Comparison of ENCODE assay signal across 8 cellular contexts in the genomic region with DNA sequence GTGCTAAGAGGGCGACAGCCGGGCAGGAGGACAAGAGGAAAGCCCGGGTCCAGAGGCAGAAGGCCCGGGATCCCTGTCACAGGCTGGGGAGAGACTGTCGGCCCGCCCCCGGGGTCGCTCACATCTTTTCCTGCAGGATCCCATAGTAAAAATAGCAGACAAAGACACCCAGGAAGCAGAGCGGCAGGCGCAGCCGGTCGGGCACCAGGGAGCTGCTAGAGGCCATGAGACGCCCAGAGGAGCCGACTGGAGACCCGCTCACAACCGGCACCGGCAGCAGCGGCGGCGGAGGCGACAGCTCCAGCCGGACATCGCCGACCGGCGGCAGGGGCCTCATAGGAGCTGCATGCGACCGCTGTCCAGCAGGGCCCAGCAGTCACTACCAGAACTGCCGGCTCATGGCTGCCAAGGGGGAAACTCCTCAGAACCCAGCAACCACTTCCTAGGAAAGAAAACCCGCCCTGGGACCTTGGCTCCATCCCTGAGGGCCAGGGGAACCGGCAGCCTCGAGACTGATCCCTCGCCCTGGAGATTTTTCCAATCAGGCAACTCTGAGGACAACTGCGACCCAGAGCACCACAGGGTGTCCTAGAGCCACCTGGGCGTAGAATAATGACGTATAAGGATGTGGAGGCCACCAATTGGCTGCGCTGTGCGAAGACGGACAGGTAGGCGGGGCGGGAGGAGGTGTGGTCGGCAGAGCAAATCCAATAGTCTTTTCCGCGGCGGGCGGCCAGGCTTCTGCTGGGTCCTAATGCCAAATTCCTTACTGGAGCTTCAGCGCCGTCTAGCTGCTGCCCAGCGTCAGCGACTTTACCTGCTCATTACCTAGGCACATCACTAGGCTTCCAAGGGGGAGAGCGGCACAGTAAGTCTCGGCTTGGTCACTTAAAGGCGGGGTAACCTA. TPM values are rescaled to one million over a fixed set of nuclear protein-coding genes. Genes with fewer than 3 reads are reported as not detected.
DNase-seq lines count a peak whose midpoint lies in the region; ATAC-seq, FAIRE-seq and TF ChIP-seq lines count a peak whose summit lies in the region.

A gene with protein sequence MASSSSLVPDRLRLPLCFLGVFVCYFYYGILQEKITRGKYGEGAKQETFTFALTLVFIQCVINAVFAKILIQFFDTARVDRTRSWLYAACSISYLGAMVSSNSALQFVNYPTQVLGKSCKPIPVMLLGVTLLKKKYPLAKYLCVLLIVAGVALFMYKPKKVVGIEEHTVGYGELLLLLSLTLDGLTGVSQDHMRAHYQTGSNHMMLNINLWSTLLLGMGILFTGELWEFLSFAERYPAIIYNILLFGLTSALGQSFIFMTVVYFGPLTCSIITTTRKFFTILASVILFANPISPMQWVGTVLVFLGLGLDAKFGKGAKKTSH (minus strand): TSS at position 357 of the 907 bp plus-strand sequence. CDS start 131 bp downstream, at position 226.

- POLR2A ChIA-PET in HepG2 (lab: Yijun Ruan, JAX) = interaction anchor here (0.6 to 2.7 kb wide), 17 partner anchors 9 to 293 kb away, joined by 3 to 46 read pairs (median 4); a partner anchor contains a TSS

- ATAC-seq in GM19328 (IDR thresholded peaks at IDR 0.05; ENCODE audit: unreplicated experiment) (peak; percentile 89), HG03521 (IDR thresholded peaks at IDR 0.05; ENCODE audit: unreplicated experiment) (peak; percentile 92), HepG2 (peak; percentile 93)

- peak within 1 kb of the TSS; percentile 18 for H2AFZ ChIP-seq in HepG2 (ENCODE audit: low read length)

- no TSS peak for BruUV-seq in HepG2 (replicated peaks; lab: Mats Ljungman, UMichigan)

- in situ Hi-C loops in HepG2 (cut with HindIII; ENCODE audit: extremely low pct_ligation_motif_present, low pct_unique_long_range_greater_than_20kb) = loop anchor here (5.0 to 10.0 kb wide), 2 partner anchors 273 to 289 kb away; a partner anchor contains a TSS

- intact Hi-C loops in dendritic cell treated with granulocyte-macrophage colony-stimulating factor and Interleukin-4, amounts not matched to agents 40 ng/mL and 50 ng/mL, for 4 days (cut with micrococcal nuclease) = loop anchor here (1.0 to 5.0 kb wide), 3 partner anchors 54 to 144 kb away; a partner anchor contains a TSS
- intact Hi-C loops in HepG2 (cut with micrococcal nuclease; ENCODE audit: unreplicated experiment) = loop anchor here (1.0 to 5.0 kb wide), 4 partner anchors 71 to 289 kb away; a partner anchor contains a TSS

- peaks cover 70% of the 10 kb centered on the region for H3K36me3 Mint-ChIP-seq in dendritic cell treated with granulocyte-macrophage colony-stimulating factor and Interleukin-4, amounts not matched to agents 40 ng/mL and 50 ng/mL, for 4 days (ENCODE audit: low read depth)

- H3K27ac Mint-ChIP-seq in dendritic cell treated with granulocyte-macrophage colony-stimulating factor and Interleukin-4, amounts not matched to agents 40 ng/mL and 50 ng/mL, for 4 days = peak within 1 kb of the TSS; percentile 98

- TF ChIP-seq EP300 in HepG2 (IDR thresholded peaks at IDR 0.05; ENCODE audit: low read depth in 2 of 2, low read length in 2 of 2) (peak; percentile 13 to 27; a peak in 3 of 4 replicates), HepG2 (CRISPR knock-in tag; IDR thresholded peaks at IDR 0.05; ENCODE audit: borderline replicate concordance) (peak; percentile 9; the same call in 1 of the 2 replicates)

- H3K4me3 Mint-ChIP-seq in dendritic cell treated with granulocyte-macrophage colony-stimulating factor and Interleukin-4, amounts not matched to agents 40 ng/mL and 50 ng/mL, for 4 days = peak within 1 kb of the TSS; percentile 91

- no peaks in the 10 kb centered on the region for H3K27me3 Mint-ChIP-seq in dendritic cell treated with granulocyte-macrophage colony-stimulating factor and Interleukin-4, amounts not matched to agents 40 ng/mL and 50 ng/mL, for 4 days

- H3K27ac ChIP-seq in C4-2B (peak within 1 kb of the TSS; percentile 87), HepG2 (ENCODE audit: extremely low read length, insufficient read depth, low read length) (peak within 1 kb of the TSS; percentile 93)

- H3K4me2 ChIP-seq in HepG2 (ENCODE audit: low read depth, low read length) = peak within 1 kb of the TSS; percentile 84

- 2% methylated on average over 32 of the region's 53 CpGs for WGBS in HepG2 (ENCODE audit: low lambda C conversion rate)

- H3K79me2 ChIP-seq in HepG2 (ENCODE audit: insufficient read depth, low read length) = peaks cover 21% of the 10 kb centered on the region

- 0 out of 2 replicates have a peak, but pooled peaks cover 3% of the 10 kb centered on the region for H4K20me1 ChIP-seq in HepG2 (ENCODE audit: insufficient read depth, low read length)

- H3K4me1 ChIP-seq in HepG2 (ENCODE audit: insufficient read depth, low read length) = peaks cover 54% of the 10 kb centered on the region

- peak; percentile 69 for TF ChIP-seq RAD21 in HepG2 (CRISPR knock-in tag; IDR thresholded peaks at IDR 0.05)

- no peaks in the 10 kb centered on the region; a peak in 1 of 5 replicates for H3K27me3 ChIP-seq in HepG2 (ENCODE audit: control insufficient read depth in 1 of 2, insufficient read depth in 2 of 2, low read length in 2 of 2)

- FAIRE-seq in HepG2 (lab: Jason Lieb, UNC) = peak; percentile 99

- no peaks in the 10 kb centered on the region for H3K9me3 ChIP-seq in HepG2 (ENCODE audit: low read length)

- CTCF ChIA-PET in HepG2 (lab: Yijun Ruan, JAX; ENCODE audit: low intra/inter-chr PET ratio, low total read pairs) = interaction anchor here (1.0 to 2.5 kb wide), 3 partner anchors 132 to 140 kb away, joined by 3 to 11 read pairs (median 6); a partner anchor contains a TSS

- H3K4me1 Mint-ChIP-seq in dendritic cell treated with granulocyte-macrophage colony-stimulating factor and Interleukin-4, amounts not matched to agents 40 ng/mL and 50 ng/mL, for 4 days (ENCODE audit: low read depth) = peaks cover 38% of the 10 kb centered on the region

- TF ChIP-seq CTCF in C4-2B (conservative IDR thresholded peaks at IDR 0.05) (peak; percentile 98), HepG2 (CRISPR knock-in tag; IDR thresholded peaks at IDR 0.05) (peak; percentile 98)

- TF ChIP-seq POLR2A in HepG2 (IDR thresholded peaks at IDR 0.05; ENCODE audit: insufficient read depth in 1 of 2, low read depth in 2 of 2, low read length in 2 of 2) = peak; percentile 58 to 87; a peak in 3 of 4 replicates

- peaks cover 16 to 27% of the 10 kb centered on the region in 2 experiments for H3K36me3 ChIP-seq in HepG2 (replicated peaks in 1 of 2; ENCODE audit: control insufficient read depth in 1 of 2, insufficient read depth in 2 of 2, low read length in 2 of 2)

- peak within 1 kb of the TSS; percentile 97 for H3K9ac ChIP-seq in HepG2 (ENCODE audit: insufficient read depth, low read depth, low read length)

- peak within 1 kb of the TSS; percentile 76 to 95 (median 83) for H3K4me3 ChIP-seq in HepG2 (replicated peaks in 1 of 3; ENCODE audit: insufficient read depth in 1 of 3, low read depth in 2 of 3, low read length in 3 of 3)

- DNase-seq in NCI-H748 (lab: John Stamatoyannopoulos, UW; ENCODE audit: unreplicated experiment) (peak; percentile 98), HepG2 (ENCODE audit: low spot score) (peak; percentile 99)
- DNase-seq in activated CD4-positive, alpha-beta T cell treated with anti-CD3 and anti-CD28 coated beads, Interleukin-2, amount 50 U/mL, for 24 hours (ENCODE audit: low read depth in 1 of 2, low spot score in 1 of 2) = peak; percentile 90 to 98
- peak; percentile 99 for DNase-seq in stimulated activated CD4-positive, alpha-beta T cell treated with anti-CD3 and anti-CD28 coated beads, Interleukin-4, amount 100 ng/mL, for 24 hours

- H3K9me3 Mint-ChIP-seq in dendritic cell treated with granulocyte-macrophage colony-stimulating factor and Interleukin-4, amounts not matched to agents 40 ng/mL and 50 ng/mL, for 4 days = no peaks in the 10 kb centered on the region

TF ChIP-seq in HepG2, 621 proteins besides CTCF, POLR2A, EP300 and RAD21 (continues in another document):
- TF ChIP-seq EED (CRISPR knock-in tag; IDR thresholded peaks at IDR 0.05) (no peak), HNRNPK (IDR thresholded peaks at IDR 0.05; ENCODE audit: low read depth, low read length, poor library complexity, severe bottlenecking) (no peak), ZNF564 (CRISPR knock-in tag; IDR thresholded peaks at IDR 0.05) (no peak), TRIM24 (CRISPR knock-in tag; IDR thresholded peaks at IDR 0.05) (no peak), ZMYM2 (CRISPR knock-in tag; IDR thresholded peaks at IDR 0.05) (no peak), ZNF367 (CRISPR knock-in tag; IDR thresholded peaks at IDR 0.05; ENCODE audit: borderline replicate concordance) (no peak), CEBPB (IDR thresholded peaks at IDR 0.05; ENCODE audit: borderline replicate concordance, low read depth, low read length) (no peak), ZNF101 (CRISPR knock-in tag; IDR thresholded peaks at IDR 0.05; ENCODE audit: borderline replicate concordance, low read depth) (no peak)

RNA-seq across cellular contexts. Expression of the gene that starts here (rescaled TPM):
- 67.0 and 113 TPM in 2 replicates for total RNA-seq in HepG2 (2016; rRNA removed; fragmentation: Illumina TruSeq; extraction: Trizol)
- total RNA-seq in HepG2 (2016; cell fraction: cytosol; rRNA removed; fragmentation: Illumina TruSeq; extraction: Trizol; ENCODE audit: low read depth) = 128 and 146 TPM in 2 replicates
- 68.0 and 117 TPM in 2 replicates for total RNA-seq in HepG2 (2016; cell fraction: insoluble cytoplasmic fraction; rRNA removed; fragmentation: Illumina TruSeq; extraction: Trizol)
- total RNA-seq in HepG2 (2016; cell fraction: membrane; rRNA removed; fragmentation: Illumina TruSeq; extraction: Trizol) = 115 and 123 TPM in 2 replicates
- 105 and 117 TPM in 2 replicates for total RNA-seq in HepG2 (2016; cell fraction: nucleus; rRNA removed; fragmentation: Illumina TruSeq; extraction: Trizol)
- polyA plus RNA-seq in HepG2 (2011; rRNA removed) = 83.6 and 99.6 TPM in 2 replicates
- polyA plus RNA-seq in HepG2 (2011; cell fraction: cytosol; rRNA removed) = 70.6 and 97.9 TPM in 2 replicates
- polyA plus RNA-seq in HepG2 (2011; cell fraction: nucleus; rRNA removed) = 79.1 and 84.2 TPM in 2 replicates
- polyA plus RNA-seq in HepG2 (2012) = 60.8 and 61.5 TPM in 2 replicates
- 123 and 149 TPM in 2 replicates for polyA plus RNA-seq in HepG2 (2016; cell fraction: cytosol; fragmentation: Illumina TruSeq; extraction: Trizol; ENCODE audit: low read depth)
- 70.3 and 81.2 TPM in 2 replicates for polyA plus RNA-seq in HepG2 (2016; cell fraction: insoluble cytoplasmic fraction; fragmentation: Illumina TruSeq; extraction: Trizol; ENCODE audit: low read depth)
- polyA plus RNA-seq in HepG2 (2016; cell fraction: membrane; fragmentation: Illumina TruSeq; extraction: Trizol; ENCODE audit: low read depth) = 114 and 119 TPM in 2 replicates
- 186 and 193 TPM in 2 replicates for polyA plus RNA-seq in HepG2 (2016; cell fraction: nucleus; fragmentation: Illumina TruSeq; extraction: Trizol; ENCODE audit: insufficient read depth, low read depth)
- polyA minus RNA-seq in HepG2 (2011; rRNA and poly(A)+ RNA removed; ENCODE audit: low replicate concordance) = 81.3 and 114 TPM in 2 replicates
- polyA minus RNA-seq in HepG2 (2011; cell fraction: cytosol; rRNA and poly(A)+ RNA removed) = 27.6 and 41.2 TPM in 2 replicates
- 67.3 and 71.3 TPM in 2 replicates for polyA minus RNA-seq in HepG2 (2011; cell fraction: nucleus; rRNA and poly(A)+ RNA removed)

Comparison
In these comparisons a context has a peak if more than half of its experiments do, and no peak if none do; other contexts are left out.
1. Peak in every context shown above with its lines: DNase-seq, ATAC-seq, H3K4me3 ChIP-seq and H3K27ac ChIP-seq.